In the genomic region with DNA sequence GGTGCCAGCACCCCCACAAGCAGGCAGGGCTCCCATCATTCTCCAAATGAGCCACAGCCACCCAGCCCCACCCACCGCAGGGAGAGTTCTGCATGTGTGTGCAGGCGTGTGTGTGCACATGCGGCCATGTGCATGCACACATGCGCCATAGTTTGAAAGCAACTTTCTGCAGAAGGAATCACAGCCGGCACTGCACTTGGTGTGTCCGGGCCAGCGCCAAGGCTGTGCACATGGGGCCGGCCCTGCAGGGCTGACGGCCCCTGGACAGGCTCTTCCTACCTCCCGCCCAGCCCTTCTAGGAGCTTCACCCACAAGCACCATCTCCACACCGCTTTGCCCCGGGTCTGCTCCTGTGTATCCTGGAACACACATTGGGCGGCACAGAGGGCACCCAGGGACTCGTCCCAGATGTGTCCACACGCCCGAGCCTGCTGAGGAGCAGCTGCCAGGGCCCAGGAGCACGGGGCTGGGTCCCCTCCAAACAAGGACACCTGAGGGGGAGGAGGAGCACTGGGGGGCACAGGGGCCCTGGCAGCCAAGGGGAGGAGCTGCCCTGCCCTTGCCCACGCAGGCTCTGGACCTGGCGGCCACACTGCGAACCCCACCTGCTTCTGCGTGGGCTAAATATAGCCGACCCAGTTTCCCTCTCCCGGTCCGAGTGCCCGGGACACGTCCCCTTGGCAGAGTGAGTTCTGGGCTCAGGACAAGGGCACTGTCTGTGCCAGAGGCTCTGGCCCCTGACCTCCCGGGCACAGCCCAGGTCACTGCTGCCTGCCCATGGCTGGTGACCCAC, we compare ENCODE assay signal across 11 cellular contexts. TPM values are rescaled to one million over a fixed set of nuclear protein-coding genes. Genes with fewer than 3 reads are reported as not detected.
DNase-seq lines count a peak whose midpoint lies in the region; ATAC-seq and TF ChIP-seq lines count a peak whose summit lies in the region.
"Had no signal": no experiment of that assay in that cellular context is flagged by ENCODE, and none has a peak within 500 bp of the region (broad histone marks: within the 10 kb centered on the region; RNA-seq: fewer than 3 reads in every experiment).

No MANE protein-coding gene starts in this region.

- peak; percentile 3; the same call in 1 of the 3 replicates for ATAC-seq in RWPE2 (ENCODE audit: low read depth)
- ATAC-seq in GM21367 (IDR thresholded peaks at IDR 0.05; ENCODE audit: unreplicated experiment) = no peak
- ATAC-seq in GM21528 (IDR thresholded peaks at IDR 0.05; ENCODE audit: low FRiP score, unreplicated experiment) = no peak
- ATAC-seq: activated naive CD8-positive, alpha-beta T cell treated with anti-CD3 and anti-CD28 coated beads, Interleukin-2, amount 50 U/mL, for 24 hours had no signal

- H3K4me1 ChIP-seq in GM23248 (ENCODE audit: insufficient read depth) (no peaks in the 10 kb centered on the region), RWPE2 (ENCODE audit: insufficient read depth, poor library complexity, severe bottlenecking) (peaks cover 4% of the 10 kb centered on the region), left ventricle myocardium inferior (peaks cover 50% of the 10 kb centered on the region), sigmoid colon (peaks cover 0 to 68% (median 52%) of the 10 kb centered on the region in 4 donors)

- H3K4me2 ChIP-seq in GM23248 (ENCODE audit: unreplicated experiment) = no peak overlapping the region

- H3K36me3 ChIP-seq in GM23248 (ENCODE audit: low read depth) (no peaks in the 10 kb centered on the region), RWPE2 (ENCODE audit: low read depth) (no peaks in the 10 kb centered on the region), left ventricle myocardium inferior (no peaks in the 10 kb centered on the region), sigmoid colon (peaks cover 0 to 5% (median 2%) of the 10 kb centered on the region in 4 donors)

- in situ Hi-C loops in GM23248 (cut with MboI) = loop anchor here (25.0 kb wide), 1 partner anchor 488 kb away; no protein-coding TSS in a partner anchor

- no peaks in the 10 kb centered on the region for H3K79me2 ChIP-seq in GM23248 (ENCODE audit: insufficient read depth)

- intact Hi-C loops in left ventricle myocardium inferior (cut with micrococcal nuclease) = loop anchor here (5.0 kb wide), 1 partner anchor 228 kb away; no protein-coding TSS in a partner anchor
- intact Hi-C loops in sigmoid colon (cut with DNase I) = loop anchor here (2.0 to 5.0 kb wide), 2 partner anchors 108 to 219 kb away; a partner anchor contains a TSS

- no peak overlapping the region for H3K4me3 ChIP-seq in GM23248
- H3K4me3 ChIP-seq in RWPE2 (ENCODE audit: severe bottlenecking) = no peak overlapping the region
- peak overlapping the region; percentile 50 for H3K4me3 ChIP-seq in left ventricle myocardium inferior
- H3K4me3 ChIP-seq in sigmoid colon = no peak overlapping the region

- no peaks in the 10 kb centered on the region for H3K9me3 ChIP-seq in GM23248 (ENCODE audit: low read depth)
- no peaks in the 10 kb centered on the region for H3K9me3 ChIP-seq in RWPE2 (ENCODE audit: severe bottlenecking)
- no peaks in the 10 kb centered on the region for H3K9me3 ChIP-seq in left ventricle myocardium inferior (replicated peaks)
- no peaks in the 10 kb centered on the region for H3K9me3 ChIP-seq in sigmoid colon

- no peak for TF ChIP-seq POLR2A in sigmoid colon (IDR thresholded peaks at IDR 0.05)

- DNase-seq in GM23248 = peak; percentile 30
- DNase-seq in RWPE2 (ENCODE audit: low spot score) = no peak
- DNase-seq in left ventricle myocardium inferior = peak; percentile 65
- DNase-seq in sigmoid colon = peak; percentile 66
- DNase-seq in activated CD4-positive, alpha-beta T cell treated with anti-CD3 and anti-CD28 coated beads, Interleukin-2, amount 50 U/mL, for 1 hour = no peak
- DNase-seq: activated CD4-positive, alpha-beta T cell treated with anti-CD3 and anti-CD28 coated beads, Interleukin-2, amount 50 U/mL, for 4 hours; activated naive CD8-positive, alpha-beta T cell treated with anti-CD3 and anti-CD28 coated beads, Interleukin-2, amount 50 U/mL, for 24 hours; NCI-H226 had no signal

- no peak overlapping the region for H2AFZ ChIP-seq in GM23248

- no peak for TF ChIP-seq EP300 in sigmoid colon (IDR thresholded peaks at IDR 0.05)

- H3K9ac ChIP-seq in GM23248 = no peak overlapping the region

- peaks cover 24% of the 10 kb centered on the region for H3K27me3 ChIP-seq in GM23248 (replicated peaks; ENCODE audit: insufficient read depth)
- peaks cover 30% of the 10 kb centered on the region for H3K27me3 ChIP-seq in RWPE2 (ENCODE audit: insufficient read depth, poor library complexity, severe bottlenecking)
- no peaks in the 10 kb centered on the region for H3K27me3 ChIP-seq in left ventricle myocardium inferior (ENCODE audit: low read depth)
- no peaks in the 10 kb centered on the region for H3K27me3 ChIP-seq in sigmoid colon

- H3F3A ChIP-seq in GM23248 (ENCODE audit: insufficient read depth) = no peaks in the 10 kb centered on the region

- H3K27ac ChIP-seq in GM23248 (no peak overlapping the region), RWPE2 (ENCODE audit: poor library complexity, severe bottlenecking) (no peak overlapping the region), left ventricle myocardium inferior (replicated peaks) (peak overlapping the region; percentile 89), sigmoid colon (peak overlapping the region; percentile 31 to 75 (median 65))
- H3K27ac ChIP-seq: SK-N-MC had no signal

- no peak for TF ChIP-seq CTCF in RWPE2 (IDR thresholded peaks at IDR 0.05; ENCODE audit: poor library complexity, severe bottlenecking)
- TF ChIP-seq CTCF in left ventricle myocardium inferior (IDR thresholded peaks at IDR 0.05; ENCODE audit: borderline replicate concordance) = peak; percentile 42
- TF ChIP-seq CTCF in sigmoid colon (IDR thresholded peaks at IDR 0.05) = peak in 1 of 4 experiments; percentile 11

- WGBS in GM23248 (ENCODE audit: low coverage in 1 of 2, low lambda C conversion rate in 2 of 2, missing lambda C conversion rate in 2 of 2), 2 experiments = 21 to 22% methylated on average over 27 of the region's 27 CpGs
- WGBS in sigmoid colon, 2 donors = 46 to 75% methylated on average over 27 of the region's 27 CpGs

- H4K20me1 ChIP-seq in GM23248 (ENCODE audit: insufficient read depth) = no peaks in the 10 kb centered on the region

- no peaks in the 10 kb centered on the region for H3K9me2 ChIP-seq in GM23248 (ENCODE audit: insufficient read depth)

RNA-seq across cellular contexts. Expression of a gene that starts 19.1 kb away (rescaled TPM):
- 0.13 TPM in 1 of 2 replicates, not detected in the other for total RNA-seq in GM23248 (2014; rRNA removed; shearing (Covaris generic))
- not detected in 2 replicates for polyA plus RNA-seq in GM23248 (2016; fragmentation: Nextera tagmentation; extraction: Ambion mirVana)
- 21.6 TPM for total RNA-seq in left ventricle myocardium inferior
- total RNA-seq in sigmoid colon = 10 to 100 TPM in 1 of 4 donors, 1 to 10 TPM in 3; 7.1 to 15.5 (median 7.6) TPM
- polyA plus RNA-seq in sigmoid colon = 1 to 10 TPM in 2 of 3 donors, under 1 TPM in 1; 0.60 to 3.2 (median 2.6) TPM

Comparison
In these comparisons a context has a peak if more than half of its experiments do, and no peak if none do; other contexts are left out.
1. DNase-seq: peak in GM23248 (single experiment), left ventricle myocardium inferior (single experiment) and sigmoid colon (single experiment); none in RWPE2 (single experiment) and activated CD4-positive, alpha-beta T cell treated with anti-CD3 and anti-CD28 coated beads, Interleukin-2, amount 50 U/mL, for 1 hour (single experiment).
2. H3K27ac ChIP-seq: peak in left ventricle myocardium inferior (single experiment) and sigmoid colon (4 of 4); none in GM23248 (single experiment) and RWPE2 (single experiment).